ENCODE assay signal across 1 cellular context in genomic region chr7:44964384-44964830, GRCh38.
TF ChIP-seq lines count a peak whose summit lies in the region.

No MANE protein-coding gene starts in this region.

TF ChIP-seq in H1, 55 proteins besides CTCF, POLR2A, EP300 and RAD21 (continued from another document):
- TF ChIP-seq CHD7 (IDR thresholded peaks at IDR 0.05; ENCODE audit: insufficient replicate concordance, low read length) (no peak), CTBP2 (IDR thresholded peaks at IDR 0.05; ENCODE audit: borderline replicate concordance, insufficient read depth, insufficient read length, low read length) (no peak), E2F6 (IDR thresholded peaks at IDR 0.05) (no peak), NRF1 (IDR thresholded peaks at IDR 0.05; ENCODE audit: low read depth, low read length) (no peak), SRF (IDR thresholded peaks at IDR 0.05; ENCODE audit: low read depth, low read length) (no peak), SP4 (IDR thresholded peaks at IDR 0.05; ENCODE audit: low read length) (no peak), TBP (IDR thresholded peaks at IDR 0.05; ENCODE audit: low read depth, low read length) (no peak), FOSL1 (IDR thresholded peaks at IDR 0.05; ENCODE audit: insufficient read depth, low read depth, low read length) (no peak), TCF12 (IDR thresholded peaks at IDR 0.05; ENCODE audit: low read depth, low read length) (no peak), MAX (IDR thresholded peaks at IDR 0.05) (no peak)
